13 cellular contexts compared by ENCODE assay signal in the genomic region with DNA sequence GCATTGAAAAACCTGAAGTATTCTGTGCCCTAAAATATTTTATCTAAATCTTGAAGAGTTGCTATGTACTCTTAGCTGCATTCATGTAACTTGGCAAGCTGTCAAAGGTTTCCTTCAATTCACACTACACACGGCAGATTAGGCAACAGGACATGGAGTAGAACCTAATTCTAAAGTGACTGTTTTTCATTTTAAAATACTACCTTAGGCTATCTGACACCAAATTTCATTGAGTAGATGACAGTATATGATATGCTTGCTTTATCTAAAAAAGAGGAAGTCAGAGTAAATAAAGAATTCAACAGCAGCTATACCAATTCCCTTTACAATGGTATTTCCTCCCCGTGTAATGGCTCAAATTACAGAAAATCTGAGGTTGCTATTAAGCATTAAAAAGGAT. TPM values are rescaled to one million over a fixed set of nuclear protein-coding genes. Genes with fewer than 3 reads are reported as not detected.
DNase-seq lines count a peak whose midpoint lies in the region; ATAC-seq and TF ChIP-seq lines count a peak whose summit lies in the region.
"Had no signal": no experiment of that assay in that cellular context is flagged by ENCODE, and none has a peak within 500 bp of the region (broad histone marks: within the 10 kb centered on the region; RNA-seq: fewer than 3 reads in every experiment).

No MANE protein-coding gene starts in this region.

- H3K27ac ChIP-seq in left ventricle myocardium inferior (replicated peaks): peak overlapping the region; percentile 56
- H3K27ac ChIP-seq: BLaER1, esophagus muscularis mucosa, lower lobe of right lung, RWPE1 had no signal

- no peaks in the 10 kb centered on the region for H3K36me3 ChIP-seq in left ventricle myocardium inferior
- H3K36me3 ChIP-seq: BLaER1, lower lobe of right lung had no signal

- ATAC-seq in GM19455 (IDR thresholded peaks at IDR 0.05; ENCODE audit: unreplicated experiment): no peak
- ATAC-seq in GM18861 (IDR thresholded peaks at IDR 0.05; ENCODE audit: unreplicated experiment): no peak
- ATAC-seq in HG03025 (IDR thresholded peaks at IDR 0.05; ENCODE audit: low FRiP score, unreplicated experiment): no peak

- no peak for TF ChIP-seq CTCF in AG10803 (conservative IDR thresholded peaks at IDR 0.05; ENCODE audit: low read length)
- no peak for TF ChIP-seq CTCF in astrocyte of the cerebellum (IDR thresholded peaks at IDR 0.05; ENCODE audit: low read depth, low read length, missing control alignments)
- no peak for TF ChIP-seq CTCF in left ventricle myocardium inferior (IDR thresholded peaks at IDR 0.05; ENCODE audit: borderline replicate concordance)

- DNase-seq in AG10803 (ENCODE audit: low read depth) (peak; percentile 59), KBM-7 (peak; percentile 59), astrocyte of the cerebellum (ENCODE audit: low read depth) (peak; percentile 35), left ventricle myocardium inferior (no peak), NCI-H187 treated with DMSO at 0.1 percent for 48 hours (lab: John Stamatoyannopoulos, UW) (no peak)
- DNase-seq: activated CD4-positive, alpha-beta T cell treated with anti-CD3 and anti-CD28 coated beads, Interleukin-2, amount 50 U/mL, for 1 hour; lower lobe of right lung had no signal

- H3K9me3 ChIP-seq in left ventricle myocardium inferior (replicated peaks): peaks cover 14% of the 10 kb centered on the region
- H3K9me3 ChIP-seq: esophagus muscularis mucosa, lower lobe of right lung had no signal

- H3K4me3 ChIP-seq in AG10803 (ENCODE audit: low read length) (no peak overlapping the region), astrocyte of the cerebellum (ENCODE audit: low read depth, low read length) (no peak overlapping the region), left ventricle myocardium inferior (no peak overlapping the region)
- H3K4me3 ChIP-seq: BLaER1, esophagus muscularis mucosa, lower lobe of right lung had no signal

- no peaks in the 10 kb centered on the region for H3K27me3 ChIP-seq in left ventricle myocardium inferior (ENCODE audit: low read depth)
- H3K27me3 ChIP-seq: BLaER1, esophagus muscularis mucosa had no signal

- intact Hi-C loops in left ventricle myocardium inferior (cut with micrococcal nuclease): no loop called here

- in situ Hi-C loops in KBM-7 (cut with MboI; ENCODE audit: low pct_unique_long_range_greater_than_20kb, low sequenced_read_pairs) (no loop called here), astrocyte of the cerebellum (cut with HindIII; ENCODE audit: low sequenced_read_pairs) (no loop called here)

- H3K4me1 ChIP-seq in left ventricle myocardium inferior: peaks cover 70% of the 10 kb centered on the region
- H3K4me1 ChIP-seq: BLaER1 had no signal

RNA-seq across cellular contexts. Expression of gene EXOC6B, which starts 45.4 kb away (rescaled TPM):
- 139 TPM for total RNA-seq in left ventricle myocardium inferior

Comparison
In these comparisons a context has a peak if more than half of its experiments do, and no peak if none do; other contexts are left out.
1. DNase-seq: peak in AG10803 (single experiment), KBM-7 (single experiment) and astrocyte of the cerebellum (single experiment); none in left ventricle myocardium inferior (single experiment) and NCI-H187 treated with DMSO at 0.1 percent for 48 hours (single experiment).